Comparison of ENCODE assay signal across 23 cellular contexts in the genomic region with DNA sequence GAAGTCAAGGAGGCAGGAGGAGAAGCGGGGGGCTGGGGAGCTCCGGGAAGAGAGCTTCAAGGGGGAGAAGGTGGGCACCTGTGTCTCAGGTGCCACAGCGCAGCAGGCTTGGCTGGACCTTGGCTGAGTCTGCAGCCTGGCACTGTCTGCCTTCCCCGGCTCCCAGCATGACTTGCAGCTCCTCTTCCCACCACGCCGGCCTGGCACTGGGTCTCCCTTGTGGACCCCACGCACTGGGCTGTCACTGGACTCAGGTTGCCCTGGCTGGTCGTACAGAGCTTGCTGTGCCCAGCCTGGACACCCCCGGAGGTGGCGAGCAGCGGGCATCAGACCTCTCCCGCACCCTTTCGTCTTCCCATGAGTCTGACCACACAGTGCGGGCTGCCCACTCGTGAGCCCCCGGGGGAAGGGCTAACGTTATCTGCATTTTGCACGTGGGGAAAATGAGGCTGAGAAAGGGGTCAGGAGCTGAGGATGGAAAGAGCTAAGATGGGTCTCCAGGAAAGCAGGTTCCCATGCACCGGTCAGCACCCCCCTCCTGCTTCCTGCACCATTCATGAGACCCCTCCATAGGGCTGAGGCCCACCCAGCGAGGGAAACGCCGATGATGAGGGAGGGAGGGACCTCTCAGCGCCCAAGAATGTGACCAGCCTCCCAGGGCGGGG. TPM values are rescaled to one million over a fixed set of nuclear protein-coding genes. Genes with fewer than 3 reads are reported as not detected.
"Had no signal": no experiment of that assay in that cellular context is flagged by ENCODE, and none has a peak within 500 bp of the region (broad histone marks: within the 10 kb centered on the region; RNA-seq: fewer than 3 reads in every experiment).

No MANE protein-coding gene starts in this region.

- H2AFZ ChIP-seq: hepatocyte had no signal

- H3K4me3 Mint-ChIP-seq: nephron; stimulated activated naive B cell treated with anti-CD40 and anti-IgM and Interleukin-4, amounts not matched to agents 10 μg/mL and 1 μg/mL and 100 μg/mL, for 72 hours; stimulated activated naive CD8-positive, alpha-beta T cell treated with anti-CD3 and anti-CD28 coated beads, Interleukin-15, amount 100 ng/mL, for 72 hours had no signal

- H3K27ac ChIP-seq: colonic mucosa, hepatocyte, spleen, testis, tibial nerve had no signal

- H3K36me3 Mint-ChIP-seq: naive B cell; stimulated activated naive B cell treated with anti-CD40 and anti-IgM and Interleukin-4, amounts not matched to agents 10 μg/mL and 1 μg/mL and 100 μg/mL, for 72 hours had no signal

- H3K27me3 ChIP-seq: colonic mucosa, testis had no signal

- H3K27ac Mint-ChIP-seq: nephron; stimulated activated naive B cell treated with anti-CD40 and anti-IgM and Interleukin-4, amounts not matched to agents 10 μg/mL and 1 μg/mL and 100 μg/mL, for 72 hours; stimulated activated naive CD8-positive, alpha-beta T cell treated with anti-CD3 and anti-CD28 coated beads, Interleukin-15, amount 100 ng/mL, for 72 hours had no signal

- H3K36me3 ChIP-seq: colonic mucosa, spleen, tibial nerve had no signal

- H3K79me2 ChIP-seq: hepatocyte had no signal

- H3K4me3 ChIP-seq: colonic mucosa, hepatocyte, lung, spleen, testis, tibial nerve had no signal

- DNase-seq: colonic mucosa; dermis blood vessel endothelial cell; erythroblast; foreskin melanocyte; head of caudate nucleus; left colon; left ventricle myocardium superior; mesendoderm; naive B cell; stimulated activated CD4-positive, alpha-beta T cell treated with anti-CD3 and anti-CD28 coated beads, Interleukin-15, amount 100 ng/mL, for 24 hours; stimulated activated CD4-positive, alpha-beta T cell treated with anti-CD3 and anti-CD28 coated beads, Interleukin-1b, Interleukin-23, amount 100 ng/mL, for 48 hours; stimulated activated CD4-positive, alpha-beta T cell treated with anti-CD3 and anti-CD28 coated beads, Interleukin-4, amount 100 ng/mL, for 24 hours; stimulated activated naive B cell treated with anti-CD40 and anti-IgM and Interleukin-4, amounts not matched to agents 10 μg/mL and 1 μg/mL and 100 μg/mL, for 72 hours; stimulated activated naive CD8-positive, alpha-beta T cell treated with anti-CD3 and anti-CD28 coated beads, Interleukin-15, amount 100 ng/mL, for 72 hours; testis had no signal

- H3K9me3 Mint-ChIP-seq: naive B cell; nephron; stimulated activated naive B cell treated with anti-CD40 and anti-IgM and Interleukin-4, amounts not matched to agents 10 μg/mL and 1 μg/mL and 100 μg/mL, for 72 hours; stimulated activated naive CD8-positive, alpha-beta T cell treated with anti-CD3 and anti-CD28 coated beads, Interleukin-15, amount 100 ng/mL, for 72 hours had no signal

- H3K4me1 ChIP-seq: colonic mucosa, testis, tibial nerve had no signal

- H3K4me2 ChIP-seq: hepatocyte had no signal

- H3K4me1 Mint-ChIP-seq: stimulated activated naive B cell treated with anti-CD40 and anti-IgM and Interleukin-4, amounts not matched to agents 10 μg/mL and 1 μg/mL and 100 μg/mL, for 72 hours; stimulated activated naive CD8-positive, alpha-beta T cell treated with anti-CD3 and anti-CD28 coated beads, Interleukin-15, amount 100 ng/mL, for 72 hours had no signal

- H3K9me3 ChIP-seq: colonic mucosa, spleen, testis, tibial nerve had no signal

RNA-seq across cellular contexts. Expression of a gene that starts 54.1 kb away (rescaled TPM):
- total RNA-seq: endothelial cell of umbilical vein, pulmonary artery endothelial cell, skeletal muscle tissue had no signal
